In the genomic region with DNA sequence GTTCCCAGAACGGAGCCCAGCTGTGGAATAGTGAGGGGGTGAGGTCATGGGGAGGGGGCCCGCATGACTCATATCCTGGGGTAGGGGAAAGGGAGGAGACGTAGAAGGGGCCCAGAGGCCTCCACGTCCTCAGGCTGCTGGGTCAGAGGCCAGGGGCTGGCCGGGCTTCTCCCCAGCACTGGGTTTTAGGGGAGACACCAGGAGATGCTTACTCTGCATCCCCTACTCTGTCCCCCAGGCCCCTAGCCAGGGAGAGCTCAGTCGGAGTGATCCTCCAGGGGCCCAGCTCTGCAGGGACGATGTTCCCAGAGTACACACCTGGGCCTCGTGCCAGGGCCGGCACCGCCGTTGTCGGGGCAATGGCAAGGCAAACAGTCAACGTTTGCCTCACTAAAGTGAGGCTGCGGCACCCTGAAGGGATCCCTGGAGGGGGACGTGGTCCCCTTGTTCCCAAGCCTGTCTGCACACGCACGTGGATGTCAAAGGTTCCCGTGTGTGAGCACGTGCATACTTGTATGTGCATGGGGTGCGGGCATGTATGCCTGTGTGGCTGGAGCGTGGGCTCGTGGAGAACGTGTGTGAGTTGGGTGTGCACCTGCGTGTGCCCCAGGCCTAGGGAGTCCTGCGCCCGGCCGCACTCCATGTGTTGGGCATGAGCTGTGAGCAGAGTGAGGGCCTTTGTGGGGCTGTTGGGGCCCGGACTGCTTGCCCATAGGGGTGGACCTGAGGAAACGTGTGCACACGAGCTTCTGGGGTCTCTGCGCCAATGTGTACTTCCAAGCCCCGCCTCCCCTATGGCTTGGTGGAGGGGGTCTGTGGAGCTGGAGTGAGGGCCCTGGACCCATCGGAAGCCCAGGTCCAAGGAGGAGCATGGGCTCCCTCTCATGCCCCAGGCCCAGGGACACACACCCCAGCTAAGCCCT, we compare ENCODE assay signal across 1 cellular context.
TF ChIP-seq lines count a peak whose summit lies in the region.

No MANE protein-coding gene starts in this region.

TF ChIP-seq in H1, 55 proteins besides CTCF, POLR2A, EP300 and RAD21:
- TF ChIP-seq RFX5 (IDR thresholded peaks at IDR 0.05; ENCODE audit: borderline replicate concordance, low read depth, low read length) (no peak), EZH2 (IDR thresholded peaks at IDR 0.05; ENCODE audit: low read depth, low read length, severe bottlenecking) (no peak), HDAC2 (IDR thresholded peaks at IDR 0.05; ENCODE audit: borderline replicate concordance in 1 of 2, low read depth in 2 of 2, low read length in 2 of 2) (no peak), CHD2 (IDR thresholded peaks at IDR 0.05; ENCODE audit: low read length) (no peak)
TF ChIP-seq in H1: peak in this region for 0.
